32 cellular contexts compared by ENCODE assay signal in genomic region chr1:22588899-22589422, GRCh38. TPM values are rescaled to one million over a fixed set of nuclear protein-coding genes. Genes with fewer than 3 reads are reported as not detected.
"Had no signal": no experiment of that assay in that cellular context is flagged by ENCODE, and none has a peak within 500 bp of the region (broad histone marks: within the 10 kb centered on the region; RNA-seq: fewer than 3 reads in every experiment).

No MANE protein-coding gene starts in this region.

- FAIRE-seq: endometrium, islet of Langerhans, keratinocyte had no signal

- H3K4me1 ChIP-seq: colonic mucosa, esophagus squamous epithelium, gastrocnemius medialis, heart right ventricle, left lung, lower lobe of right lung had no signal

- H3K4me3 ChIP-seq: colonic mucosa, esophagus squamous epithelium, gastrocnemius medialis, heart right ventricle, left lung, lower lobe of right lung, mucosa of descending colon had no signal

- DNase-seq: colonic mucosa; cortex of kidney; effector CD8-positive, alpha-beta T cell; effector memory CD8-positive, alpha-beta T cell; endodermal cell; erythroblast; esophagus squamous epithelium; foreskin fibroblast; foreskin melanocyte; gastrocnemius medialis; glutamatergic neuron; head of caudate nucleus; heart right ventricle; hippocampal formation; left cardiac atrium; left ventricle myocardium superior; lower lobe of right lung; mesenchymal stem cell; mucosa of descending colon had no signal

- ATAC-seq: effector memory CD8-positive, alpha-beta T cell; esophagus mucosa; gastrocnemius medialis; heart right ventricle; left cardiac atrium; left lung; left ventricle myocardium superior; lower lobe of right lung; mucosa of descending colon had no signal

- H3K27ac ChIP-seq: colonic mucosa, epithelial cell of prostate, esophagus squamous epithelium, gastrocnemius medialis, heart right ventricle, left lung, lower lobe of right lung had no signal

- H3K9me3 ChIP-seq: colonic mucosa, esophagus squamous epithelium, gastrocnemius medialis, heart right ventricle, left lung, lower lobe of right lung, mucosa of descending colon had no signal

- H3K36me3 ChIP-seq: colonic mucosa, esophagus squamous epithelium, gastrocnemius medialis, heart right ventricle, left lung, lower lobe of right lung had no signal

RNA-seq across cellular contexts. Expression of gene EPHA8, which starts 25.7 kb away (rescaled TPM):
- total RNA-seq: colonic mucosa, dermis microvascular lymphatic vessel endothelial cell, gastrocnemius medialis, glomerular endothelial cell, kidney epithelial cell, left cardiac atrium, left lung, left ventricle myocardium superior, lower lobe of right lung, lung microvascular endothelial cell, mesenteric fat pad, mesothelial cell of epicardium, mucosa of descending colon, myocyte had no signal

RNA-seq across cellular contexts. Expression of gene C1QA, which starts 47.5 kb away (rescaled TPM):
- total RNA-seq: dermis microvascular lymphatic vessel endothelial cell, endodermal cell, glomerular endothelial cell, lung microvascular endothelial cell, mesothelial cell of epicardium, myocyte had no signal
- polyA plus RNA-seq: keratinocyte had no signal

RNA-seq across cellular contexts. Expression of gene C1QC, which starts 54.5 kb away (rescaled TPM):
- total RNA-seq: dermis microvascular lymphatic vessel endothelial cell, endodermal cell, glomerular endothelial cell, lung microvascular endothelial cell, mesothelial cell of epicardium, myocyte had no signal
- polyA plus RNA-seq: keratinocyte had no signal
